9 cellular contexts compared by ENCODE assay signal in genomic region chr3:24678441-24678865, GRCh38.
DNase-seq lines count a peak whose midpoint lies in the region; ATAC-seq and TF ChIP-seq lines count a peak whose summit lies in the region.
"Had no signal": no experiment of that assay in that cellular context is flagged by ENCODE, and none has a peak within 500 bp of the region (broad histone marks: within the 10 kb centered on the region; RNA-seq: fewer than 3 reads in every experiment).

No MANE protein-coding gene starts in this region.

- H3K27me3 ChIP-seq in left lung (no peaks in the 10 kb centered on the region), esophagus squamous epithelium (no peaks in the 10 kb centered on the region)
- H3K27me3 ChIP-seq: cardiac muscle cell had no signal

- ATAC-seq in HG02885 (IDR thresholded peaks at IDR 0.05; ENCODE audit: poor library complexity, unreplicated experiment) (peak; percentile 34), left lung (peak; percentile 62)

- H3K4me3 ChIP-seq in WI38 (ENCODE audit: low read depth, low read length) (peak overlapping the region; percentile 44), left lung (no peak overlapping the region), esophagus squamous epithelium (no peak overlapping the region)
- H3K4me3 ChIP-seq: cardiac muscle cell had no signal

- no peak for TF ChIP-seq CTCF in WI38 (IDR thresholded peaks at IDR 0.05; ENCODE audit: low read depth, low read length)
- TF ChIP-seq CTCF in left lung (IDR thresholded peaks at IDR 0.05) = no peak
- TF ChIP-seq CTCF in esophagus squamous epithelium (IDR thresholded peaks at IDR 0.05) = no peak
- TF ChIP-seq CTCF in GM10248 (IDR thresholded peaks at IDR 0.05; ENCODE audit: control extremely low read depth, extremely low read depth, low read depth, missing control alignments) = no peak

- H3K36me3 ChIP-seq in left lung (no peaks in the 10 kb centered on the region), esophagus squamous epithelium (no peaks in the 10 kb centered on the region)
- H3K36me3 ChIP-seq: cardiac muscle cell had no signal

- intact Hi-C loops in left lung (cut with DNase I) (no loop called here), esophagus squamous epithelium (cut with DNase I) (no loop called here)

- H3K4me1 ChIP-seq in left lung (no peaks in the 10 kb centered on the region), esophagus squamous epithelium (peaks cover 0 to 13% (median 3%) of the 10 kb centered on the region in 3 donors)

- H3K9me3 ChIP-seq in left lung (no peaks in the 10 kb centered on the region), esophagus squamous epithelium (no peaks in the 10 kb centered on the region)

- CTCF ChIA-PET in GM10248 (lab: Yijun Ruan, JAX) = interaction anchor here (1.1 kb wide), 1 partner anchor 9 kb away, joined by 3 read pairs; no protein-coding TSS in a partner anchor

- DNase-seq in Daoy (ENCODE audit: low read depth) = peak; percentile 85
- DNase-seq in left lung = no peak
- no peak for DNase-seq in NCI-H187 treated with DMSO at 0.1 percent for 48 hours (lab: John Stamatoyannopoulos, UW)
- no peak for DNase-seq in esophagus squamous epithelium (lab: John Stamatoyannopoulos, UW)
- no peak for DNase-seq in GM10248 (ENCODE audit: extremely low spot score)
- no peak for DNase-seq in amygdala (lab: John Stamatoyannopoulos, UW)

- WGBS in esophagus squamous epithelium, 2 donors = 60 to 82% methylated on average over 4 to 7 of the region's 7 CpGs

- H3K27ac ChIP-seq in left lung (no peak overlapping the region), esophagus squamous epithelium (no peak overlapping the region)
- H3K27ac ChIP-seq: cardiac muscle cell had no signal

- no peak for TF ChIP-seq POLR2A in esophagus squamous epithelium (IDR thresholded peaks at IDR 0.05)

- POLR2A ChIA-PET in GM10248 (lab: Yijun Ruan, JAX) = no interaction called here
